8 cellular contexts compared by ENCODE assay signal in genomic region chr20:38033330-38034107, GRCh38. TPM values are rescaled to one million over a fixed set of nuclear protein-coding genes. Genes with fewer than 3 reads are reported as not detected.
DNase-seq lines count a peak whose midpoint lies in the region; ATAC-seq, FAIRE-seq and TF ChIP-seq lines count a peak whose summit lies in the region.

Gene RPRD1B (plus strand): TSS chr20:38033746. CDS start chr20:38033948, 202 bp downstream.
Gene TTI1 (minus strand): TSS chr20:38033456. CDS start chr20:38013816, 19,640 bp downstream.

- H4K8ac ChIP-seq in IMR-90 (ENCODE audit: low read depth in 2 of 2, low read length in 2 of 2): peak within 1 kb of the TSS; percentile 95 to 99

- peak within 1 kb of the TSS; percentile 87 for H2AK5ac ChIP-seq in IMR-90 (ENCODE audit: low read depth, low read length)

- peaks cover 6% of the 10 kb centered on the region for H3K4me1 ChIP-seq in IMR-90 (ENCODE audit: control insufficient read depth, insufficient read depth, low read length)

- POLR2A ChIA-PET in IMR-90 (lab: Charles Lee; ENCODE audit: unreplicated experiment): interaction anchor here (0.5 to 0.6 kb wide), 2 partner anchors 15 to 52 kb away, joined by 3 to 6 read pairs; no protein-coding TSS in a partner anchor

- no peak within 1 kb of the TSS for H2BK20ac ChIP-seq in IMR-90 (ENCODE audit: low read depth, low read length)

- intact Hi-C loops in IMR-90 (cut with micrococcal nuclease): no loop called here

- H3K18ac ChIP-seq in IMR-90 (ENCODE audit: low read depth, low read length): peak within 1 kb of the TSS; percentile 68

- peak within 1 kb of the TSS; percentile 86 for H3K56ac ChIP-seq in IMR-90 (ENCODE audit: extremely low read depth, insufficient read depth, low read length)

- peaks cover 11% of the 10 kb centered on the region for H3K9me1 ChIP-seq in IMR-90 (ENCODE audit: insufficient read depth, low read length)

- peak within 1 kb of the TSS; percentile 92 for H4K5ac ChIP-seq in IMR-90 (ENCODE audit: low read depth, low read length)

- no peaks in the 10 kb centered on the region for H3K27me3 ChIP-seq in IMR-90 (ENCODE audit: control insufficient read depth, insufficient read depth, low read length)

- 0% methylated on average over 41 of the region's 69 CpGs; no CpG with 5 or more reads in 1 of the 2 experiments for WGBS in IMR-90 (ENCODE audit: extremely low coverage in 2 of 2, insufficient read length in 1 of 2), 2 experiments

- H3K14ac ChIP-seq in IMR-90 (replicated peaks; ENCODE audit: low read depth, low read length): peak within 1 kb of the TSS; percentile 87

- peak within 1 kb of the TSS; percentile 85 for H3K4me3 ChIP-seq in IMR-90 (ENCODE audit: insufficient read depth, low read depth, low read length)

- peak; percentile 64 for DNase-seq in D721Med (ENCODE audit: insufficient read length, low spot score)
- DNase-seq in IMR-90: peak; percentile 84
- peak; percentile 76 for DNase-seq in OCI-M2 (lab: John Stamatoyannopoulos, UW; ENCODE audit: unreplicated experiment)
- DNase-seq in activated T-cell treated with anti-CD3 and anti-CD28 coated beads for 4 hours: peak; percentile 91
- DNase-seq in epidermal melanocyte (ENCODE audit: insufficient read length, low spot score): peak; percentile 79
- DNase-seq in middle frontal gyrus (ENCODE audit: extremely low spot score, low spot score): peak; percentile 91
- peak; percentile 74 to 78 for DNase-seq in stimulated activated CD8-positive, alpha-beta memory T cell treated with anti-CD3 and anti-CD28 coated beads, Interleukin-2, amount 100 ng/mL, for 1 hour (ENCODE audit: low read depth in 2 of 2)

- H3K9me3 ChIP-seq in IMR-90 (ENCODE audit: control insufficient read depth, insufficient read depth, low read length): no peaks in the 10 kb centered on the region

- H3K23ac ChIP-seq in IMR-90 (ENCODE audit: low read depth, low read length): peak within 1 kb of the TSS; percentile 80

- dilution Hi-C loops in IMR-90 (cut with HindIII; ENCODE audit: low sequenced_read_pairs, unreplicated experiment): no loop called here

- peak within 1 kb of the TSS; percentile 61; the same call in 1 of the 3 replicates for H2BK15ac ChIP-seq in IMR-90 (ENCODE audit: low read depth, low read length)

- TF ChIP-seq CTCF in D721Med (IDR thresholded peaks at IDR 0.05; ENCODE audit: insufficient read depth, missing control alignments): no peak
- TF ChIP-seq CTCF in IMR-90 (conservative IDR thresholded peaks at IDR 0.05; ENCODE audit: low read depth, low read length): no peak

- peaks cover 11% of the 10 kb centered on the region for H3K36me3 ChIP-seq in IMR-90 (ENCODE audit: control insufficient read depth, insufficient read depth, low read length)

- TSS peak; percentile 45 for BruUV-seq in IMR-90 (replicated peaks; lab: Mats Ljungman, UMichigan)

- TF ChIP-seq POLR2A in IMR-90 (IDR thresholded peaks at IDR 0.05; ENCODE audit: low read depth, low read length): peak; percentile 84

- peak within 1 kb of the TSS; percentile 97 for H2AFZ ChIP-seq in IMR-90 (replicated peaks; ENCODE audit: low read length, poor library complexity)

- H3K4me2 ChIP-seq in IMR-90 (ENCODE audit: low read depth, low read length): peak within 1 kb of the TSS; percentile 99

- CTCF ChIA-PET in IMR-90 (lab: Yijun Ruan, JAX): no interaction called here

- peak within 1 kb of the TSS; percentile 90 for H3K4ac ChIP-seq in IMR-90 (ENCODE audit: low read depth, low read length)

- in situ Hi-C loops in IMR-90 (cut with MboI; ENCODE audit: low sequenced_read_pairs): no loop called here

- no peak for FAIRE-seq in D721Med (lab: Jason Lieb, UNC)

- peaks cover 7% of the 10 kb centered on the region; the same call in 1 of the 2 replicates for H4K20me1 ChIP-seq in IMR-90 (ENCODE audit: insufficient read depth, low read length)

- H3K9ac ChIP-seq in IMR-90 (ENCODE audit: low read depth, low read length): peak within 1 kb of the TSS; percentile 98

- H2BK120ac ChIP-seq in IMR-90 (ENCODE audit: low read depth, low read length): peak within 1 kb of the TSS; percentile 83

- peaks cover 45 to 76% of the 10 kb centered on the region in 2 experiments for H3K79me1 ChIP-seq in IMR-90 (ENCODE audit: low read depth in 1 of 2, low read length in 2 of 2)

- TF ChIP-seq RAD21 in IMR-90 (IDR thresholded peaks at IDR 0.05; ENCODE audit: low read length): 0 out of 2 replicates have a peak, but pooled peaks have one; percentile 11

- H3K27ac ChIP-seq in IMR-90 (ENCODE audit: insufficient read depth, low read length): peak within 1 kb of the TSS; percentile 96

- H2AK9ac ChIP-seq in IMR-90 (replicated peaks; ENCODE audit: low read depth, low read length, poor library complexity): peak within 1 kb of the TSS; percentile 95

- ATAC-seq in GM21515 (IDR thresholded peaks at IDR 0.05; ENCODE audit: unreplicated experiment) (peak; percentile 71), IMR-90 (ENCODE audit: low read depth) (peak; percentile 92)

- peak within 1 kb of the TSS; percentile 87 for H2BK5ac ChIP-seq in IMR-90 (ENCODE audit: low read depth, low read length, poor library complexity, severe bottlenecking)

- H4K91ac ChIP-seq in IMR-90 (ENCODE audit: insufficient read depth, low read depth, low read length): peak within 1 kb of the TSS; percentile 90

TF ChIP-seq in IMR-90, 13 proteins besides CTCF, POLR2A, EP300 and RAD21:
- TF ChIP-seq USF2 (IDR thresholded peaks at IDR 0.05; ENCODE audit: low read depth, low read length) (no peak), CHD1 (IDR thresholded peaks at IDR 0.05; ENCODE audit: low read depth, low read length) (no peak), RFX5 (IDR thresholded peaks at IDR 0.05; ENCODE audit: low read depth, low read length) (no peak), MAFK (IDR thresholded peaks at IDR 0.05; ENCODE audit: low read depth, low read length) (no peak), BHLHE40 (IDR thresholded peaks at IDR 0.05; ENCODE audit: low read depth, low read length) (no peak), ELK1 (IDR thresholded peaks at IDR 0.05; ENCODE audit: borderline replicate concordance, low read depth, low read length) (0 out of 2 replicates have a peak, but pooled peaks have one; percentile 57), MAZ (IDR thresholded peaks at IDR 0.05; ENCODE audit: borderline replicate concordance, low read depth, low read length) (peak; percentile 66; the same call in 1 of the 2 replicates), MXI1 (IDR thresholded peaks at IDR 0.05; ENCODE audit: borderline replicate concordance, low read depth, low read length) (peak; percentile 100), NFE2L2 (IDR thresholded peaks at IDR 0.05; ENCODE audit: low read depth, low read length) (no peak), FOS (IDR thresholded peaks at IDR 0.05; ENCODE audit: low read depth, low read length) (no peak), CEBPB (IDR thresholded peaks at IDR 0.05; ENCODE audit: low read depth, low read length) (no peak), SMC3 (IDR thresholded peaks at IDR 0.05; ENCODE audit: low read depth, low read length) (no peak)

RNA-seq across cellular contexts. Expression of gene RPRD1B, which starts in this region (rescaled TPM):
- 8.4 and 9.2 TPM in 2 replicates for total RNA-seq in IMR-90 (2012; rRNA removed)
- polyA plus RNA-seq in IMR-90 (2012; rRNA removed): 7.8 and 9.9 TPM in 2 replicates
- polyA plus RNA-seq in IMR-90 (2012; cell fraction: cytosol; rRNA removed): 3.4 and 3.9 TPM in 2 replicates
- 5.4 and 21.8 TPM in 2 replicates for polyA plus RNA-seq in IMR-90 (2012; cell fraction: nucleus; rRNA removed; ENCODE audit: low replicate concordance)

RNA-seq across cellular contexts. Expression of gene TTI1, which starts in this region (rescaled TPM):
- total RNA-seq in IMR-90 (2012; rRNA removed): 16.9 and 17.6 TPM in 2 replicates
- polyA plus RNA-seq in IMR-90 (2012; rRNA removed): 12.5 and 13.4 TPM in 2 replicates
- 4.6 and 6.4 TPM in 2 replicates for polyA plus RNA-seq in IMR-90 (2012; cell fraction: cytosol; rRNA removed)
- 10.3 and 11.0 TPM in 2 replicates for polyA plus RNA-seq in IMR-90 (2012; cell fraction: nucleus; rRNA removed; ENCODE audit: low replicate concordance)

Comparison
In these comparisons a context has a peak if more than half of its experiments do, and no peak if none do; other contexts are left out.
1. Peak in every context shown above with its lines: DNase-seq, ATAC-seq, H3K4me3 ChIP-seq and H3K27ac ChIP-seq.